In the genomic region with DNA sequence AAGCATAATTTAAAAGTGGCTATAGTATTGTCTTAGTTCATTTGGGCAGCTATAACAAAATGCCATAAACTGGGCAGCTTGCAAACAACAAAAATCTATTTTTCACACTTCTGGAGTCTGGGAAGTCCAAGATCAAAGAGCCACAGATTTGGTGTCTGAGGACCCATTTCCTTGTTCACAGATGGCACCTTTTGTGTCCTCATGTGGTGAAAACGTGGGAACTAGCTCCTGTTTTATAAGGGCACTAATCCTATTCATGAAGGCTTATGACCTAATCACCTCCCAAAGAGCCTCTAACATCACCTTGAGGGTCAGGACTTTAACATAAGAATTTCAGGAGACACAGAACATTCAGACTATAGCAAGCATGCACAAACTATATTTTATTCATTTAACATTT, we compare ENCODE assay signal across 23 cellular contexts.
"Had no signal": no experiment of that assay in that cellular context is flagged by ENCODE, and none has a peak within 500 bp of the region (broad histone marks: within the 10 kb centered on the region; RNA-seq: fewer than 3 reads in every experiment).

No MANE protein-coding gene starts in this region.

- H3K4me3 Mint-ChIP-seq: activated CD4-positive, alpha-beta T cell treated with anti-CD3 and anti-CD28 coated beads, Interleukin-2, amount 10 ng/mL, durations not matched to agents 7 days and 5 days; activated CD8-positive, alpha-beta T cell treated with anti-CD3 and anti-CD28 coated beads, Interleukin-2, amount 10 ng/mL, durations not matched to agents 7 days and 5 days; activated naive CD8-positive, alpha-beta T cell treated with anti-CD3 and anti-CD28 coated beads, Interleukin-2, amount 50 U/mL, for 24 hours; activated T-helper 1 cell treated with anti-CD3 and anti-CD28 coated beads, Interleukin-12 subunit alpha, Interleukin-12 subunit beta, Interleukin-2, Interleukin-4 antibody, amounts not matched to agents 30 ng/mL and 10 ng/mL and 1 ng/mL, durations not matched to agents 14 hours and 24 hours and 36 hours; memory B cell; nephron had no signal

- H3K4me1 Mint-ChIP-seq: activated CD4-positive, alpha-beta T cell treated with anti-CD3 and anti-CD28 coated beads, Interleukin-2, amount 10 ng/mL, durations not matched to agents 7 days and 5 days; activated naive CD8-positive, alpha-beta T cell treated with anti-CD3 and anti-CD28 coated beads, Interleukin-2, amount 50 U/mL, for 24 hours; memory B cell; nephron had no signal

- H3K27ac Mint-ChIP-seq: activated CD4-positive, alpha-beta T cell treated with anti-CD3 and anti-CD28 coated beads, Interleukin-2, amount 10 ng/mL, durations not matched to agents 7 days and 5 days; activated CD8-positive, alpha-beta T cell treated with anti-CD3 and anti-CD28 coated beads, Interleukin-2, amount 10 ng/mL, durations not matched to agents 7 days and 5 days; activated naive CD8-positive, alpha-beta T cell treated with anti-CD3 and anti-CD28 coated beads, Interleukin-2, amount 50 U/mL, for 24 hours; activated T-helper 1 cell treated with anti-CD3 and anti-CD28 coated beads, Interleukin-12 subunit alpha, Interleukin-12 subunit beta, Interleukin-2, Interleukin-4 antibody, amounts not matched to agents 30 ng/mL and 10 ng/mL and 1 ng/mL, durations not matched to agents 14 hours and 24 hours and 36 hours; memory B cell; nephron had no signal

- H3K9me3 Mint-ChIP-seq: activated CD4-positive, alpha-beta T cell treated with anti-CD3 and anti-CD28 coated beads, Interleukin-2, amount 10 ng/mL, durations not matched to agents 7 days and 5 days; activated T-helper 1 cell treated with anti-CD3 and anti-CD28 coated beads, Interleukin-12 subunit alpha, Interleukin-12 subunit beta, Interleukin-2, Interleukin-4 antibody, amounts not matched to agents 30 ng/mL and 10 ng/mL and 1 ng/mL, durations not matched to agents 14 hours and 24 hours and 36 hours had no signal

- DNase-seq: activated CD4-positive, alpha-beta T cell treated with anti-CD3 and anti-CD28 coated beads, Interleukin-2, amount 10 ng/mL, durations not matched to agents 7 days and 5 days; activated CD4-positive, CD25-positive, alpha-beta regulatory T cell treated with anti-CD3 and anti-CD28 coated beads, Interleukin-2, amount 50 U/mL, for 72 hours; activated CD8-positive, alpha-beta T cell treated with anti-CD3 and anti-CD28 coated beads, Interleukin-2, amount 10 ng/mL, durations not matched to agents 7 days and 5 days; activated gamma-delta T cell; activated naive CD4-positive, alpha-beta T cell treated with anti-CD3 and anti-CD28 coated beads, Interleukin-2, amount 50 U/mL, for 16 hours; activated naive CD8-positive, alpha-beta T cell treated with anti-CD3 and anti-CD28 coated beads, Interleukin-2, amount 50 U/mL, for 24 hours; cortex of kidney; heart right ventricle; islet precursor cell; left cardiac atrium; pancreas; psoas muscle; spleen; stimulated activated CD4-positive, alpha-beta T cell treated with anti-CD3 and anti-CD28 coated beads, Interleukin-4, amount 100 ng/mL, for 1 hour; stimulated activated naive CD4-positive, alpha-beta T cell; testis; WERI-Rb-1 had no signal

- H3K27me3 ChIP-seq: heart right ventricle, pancreas, right atrium auricular region, spleen, testis, vagina had no signal

- H3K36me3 ChIP-seq: heart right ventricle, pancreas, right atrium auricular region, spleen, vagina, WERI-Rb-1 had no signal

- H3K27me3 Mint-ChIP-seq: activated CD4-positive, alpha-beta T cell treated with anti-CD3 and anti-CD28 coated beads, Interleukin-2, amount 10 ng/mL, durations not matched to agents 7 days and 5 days had no signal

- H3K27ac ChIP-seq: epithelial cell of prostate, heart right ventricle, pancreas, psoas muscle, right atrium auricular region, spleen, testis, vagina, WERI-Rb-1 had no signal

- H3K9me3 ChIP-seq: pancreas, testis, vagina had no signal

- H3K4me1 ChIP-seq: heart right ventricle, pancreas, psoas muscle, right atrium auricular region, spleen, testis, vagina had no signal

- H3K4me3 ChIP-seq: heart right ventricle, pancreas, psoas muscle, right atrium auricular region, spleen, testis, vagina had no signal
